In genomic region chr6:72522735-72523141, GRCh38 we compare ENCODE assay signal across 1 cellular context.
TF ChIP-seq lines count a peak whose summit lies in the region.

No MANE protein-coding gene starts in this region.

TF ChIP-seq in SK-N-SH treated with all-trans-retinoic acid at 6 μM for 48 hours, 23 proteins besides CTCF, POLR2A, EP300 and RAD21 (continued from another document):
- TF ChIP-seq, protein P1, sequence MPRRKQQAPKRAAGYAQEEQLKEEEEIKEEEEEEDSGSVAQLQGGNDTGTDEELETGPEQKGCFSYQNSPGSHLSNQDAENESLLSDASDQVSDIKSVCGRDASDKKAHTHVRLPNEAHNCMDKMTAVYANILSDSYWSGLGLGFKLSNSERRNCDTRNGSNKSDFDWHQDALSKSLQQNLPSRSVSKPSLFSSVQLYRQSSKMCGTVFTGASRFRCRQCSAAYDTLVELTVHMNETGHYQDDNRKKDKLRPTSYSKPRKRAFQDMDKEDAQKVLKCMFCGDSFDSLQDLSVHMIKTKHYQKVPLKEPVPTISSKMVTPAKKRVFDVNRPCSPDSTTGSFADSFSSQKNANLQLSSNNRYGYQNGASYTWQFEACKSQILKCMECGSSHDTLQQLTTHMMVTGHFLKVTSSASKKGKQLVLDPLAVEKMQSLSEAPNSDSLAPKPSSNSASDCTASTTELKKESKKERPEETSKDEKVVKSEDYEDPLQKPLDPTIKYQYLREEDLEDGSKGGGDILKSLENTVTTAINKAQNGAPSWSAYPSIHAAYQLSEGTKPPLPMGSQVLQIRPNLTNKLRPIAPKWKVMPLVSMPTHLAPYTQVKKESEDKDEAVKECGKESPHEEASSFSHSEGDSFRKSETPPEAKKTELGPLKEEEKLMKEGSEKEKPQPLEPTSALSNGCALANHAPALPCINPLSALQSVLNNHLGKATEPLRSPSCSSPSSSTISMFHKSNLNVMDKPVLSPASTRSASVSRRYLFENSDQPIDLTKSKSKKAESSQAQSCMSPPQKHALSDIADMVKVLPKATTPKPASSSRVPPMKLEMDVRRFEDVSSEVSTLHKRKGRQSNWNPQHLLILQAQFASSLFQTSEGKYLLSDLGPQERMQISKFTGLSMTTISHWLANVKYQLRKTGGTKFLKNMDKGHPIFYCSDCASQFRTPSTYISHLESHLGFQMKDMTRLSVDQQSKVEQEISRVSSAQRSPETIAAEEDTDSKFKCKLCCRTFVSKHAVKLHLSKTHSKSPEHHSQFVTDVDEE (CRISPR knock-in tag; IDR thresholded peaks at IDR 0.05), result no peak
- no peak for TF ChIP-seq OSR1 (CRISPR knock-in tag; IDR thresholded peaks at IDR 0.05)
